25 cellular contexts compared by ENCODE assay signal in the genomic region with DNA sequence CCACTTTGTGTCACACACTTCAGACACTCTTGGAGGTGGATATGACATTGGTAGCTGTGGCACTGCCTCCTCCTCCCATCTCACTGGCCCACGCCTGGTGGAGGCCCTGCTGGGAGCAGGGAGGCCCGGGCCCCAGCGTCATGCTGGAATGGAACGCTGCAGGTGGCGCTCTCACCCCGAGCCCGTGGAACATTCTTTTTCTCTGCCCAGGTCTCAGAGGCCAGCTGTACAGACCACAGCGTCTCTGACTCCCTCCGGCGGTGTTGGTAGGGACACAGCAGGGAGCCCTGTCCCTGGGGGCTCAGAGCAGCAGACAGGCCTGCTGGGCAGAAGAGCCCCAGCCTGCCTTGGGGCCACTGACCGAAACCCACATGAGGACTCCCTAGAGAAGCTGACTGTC.
"Had no signal": no experiment of that assay in that cellular context is flagged by ENCODE, and none has a peak within 500 bp of the region (broad histone marks: within the 10 kb centered on the region; RNA-seq: fewer than 3 reads in every experiment).

No MANE protein-coding gene starts in this region.

- H3K4me1 Mint-ChIP-seq: activated naive CD8-positive, alpha-beta T cell treated with anti-CD3 and anti-CD28 coated beads, Interleukin-2, amount 50 U/mL, for 24 hours had no signal

- ATAC-seq: activated CD8-positive, alpha-beta memory T cell treated with anti-CD3 and anti-CD28 coated beads, Interleukin-2, amount 10 ng/mL, durations not matched to agents 7 days and 5 days; activated naive CD8-positive, alpha-beta T cell treated with anti-CD3 and anti-CD28 coated beads, Interleukin-2, amount 50 U/mL, for 24 hours; body of pancreas; left lobe of liver; lower lobe of right lung; mucosa of descending colon; stimulated activated naive CD8-positive, alpha-beta T cell treated with anti-CD3 and anti-CD28 coated beads, Interleukin-15, Interleukin-2, amounts not matched to agents 100 U/mL and 50 U/mL, for 24 hours; upper lobe of right lung; WTC11 had no signal

- DNase-seq: activated CD4-positive, alpha-beta memory T cell treated with anti-CD3 and anti-CD28 coated beads for 36 hours; activated CD4-positive, alpha-beta T cell treated with anti-CD3 and anti-CD28 coated beads for 4 hours; activated CD8-positive, alpha-beta memory T cell treated with anti-CD3 and anti-CD28 coated beads, Interleukin-2, amount 10 ng/mL, durations not matched to agents 7 days and 5 days; activated gamma-delta T cell; activated naive CD4-positive, alpha-beta T cell treated with anti-CD3 and anti-CD28 coated beads, Interleukin-2, amount 50 U/mL, for 16 hours; activated naive CD8-positive, alpha-beta T cell treated with anti-CD3 and anti-CD28 coated beads, Interleukin-2, amount 50 U/mL, for 24 hours; activated T-cell treated with anti-CD3 and anti-CD28 coated beads for 4 hours; body of pancreas; effector CD4-positive, alpha-beta T cell; erythroblast; foreskin fibroblast; immature natural killer cell; lower lobe of right lung; mesendoderm; sigmoid colon; stimulated activated CD4-positive, alpha-beta T cell treated with anti-CD3 and anti-CD28 coated beads, Interleukin-4, amount 100 ng/mL, for 24 hours; stimulated activated naive CD8-positive, alpha-beta T cell treated with anti-CD3 and anti-CD28 coated beads, Interleukin-15, Interleukin-2, amounts not matched to agents 100 U/mL and 50 U/mL, for 24 hours; T1000; thyroid gland; upper lobe of right lung had no signal

- H3K27ac Mint-ChIP-seq: activated CD4-positive, alpha-beta memory T cell treated with anti-CD3 and anti-CD28 coated beads for 36 hours; activated CD8-positive, alpha-beta memory T cell treated with anti-CD3 and anti-CD28 coated beads, Interleukin-2, amount 10 ng/mL, durations not matched to agents 7 days and 5 days; activated naive CD8-positive, alpha-beta T cell treated with anti-CD3 and anti-CD28 coated beads, Interleukin-2, amount 50 U/mL, for 24 hours; immature natural killer cell; T-helper 1 cell treated with Interleukin-12 subunit alpha and Interleukin-12 subunit beta and Interleukin-4 antibody, amounts not matched to agents 30 μg/mL and 1 μg/mL, for 36 hours; WTC11 had no signal

- H3K9me3 Mint-ChIP-seq: activated CD4-positive, alpha-beta memory T cell treated with anti-CD3 and anti-CD28 coated beads for 36 hours; activated naive CD8-positive, alpha-beta T cell treated with anti-CD3 and anti-CD28 coated beads, Interleukin-2, amount 50 U/mL, for 24 hours; dendritic cell treated with granulocyte-macrophage colony-stimulating factor and Interleukin-4, amounts not matched to agents 40 ng/mL and 50 ng/mL, for 4 days; immature natural killer cell; T-helper 1 cell treated with Interleukin-12 subunit alpha and Interleukin-12 subunit beta and Interleukin-4 antibody, amounts not matched to agents 30 μg/mL and 1 μg/mL, for 36 hours; WTC11 had no signal

- H3K4me3 Mint-ChIP-seq: activated CD4-positive, alpha-beta memory T cell treated with anti-CD3 and anti-CD28 coated beads for 36 hours; activated CD8-positive, alpha-beta memory T cell treated with anti-CD3 and anti-CD28 coated beads, Interleukin-2, amount 10 ng/mL, durations not matched to agents 7 days and 5 days; activated naive CD8-positive, alpha-beta T cell treated with anti-CD3 and anti-CD28 coated beads, Interleukin-2, amount 50 U/mL, for 24 hours; dendritic cell treated with granulocyte-macrophage colony-stimulating factor and Interleukin-4, amounts not matched to agents 40 ng/mL and 50 ng/mL, for 4 days; immature natural killer cell; T-helper 1 cell treated with Interleukin-12 subunit alpha and Interleukin-12 subunit beta and Interleukin-4 antibody, amounts not matched to agents 30 μg/mL and 1 μg/mL, for 36 hours; WTC11 had no signal

- H3K27me3 Mint-ChIP-seq: activated CD4-positive, alpha-beta memory T cell treated with anti-CD3 and anti-CD28 coated beads for 36 hours; activated CD8-positive, alpha-beta memory T cell treated with anti-CD3 and anti-CD28 coated beads, Interleukin-2, amount 10 ng/mL, durations not matched to agents 7 days and 5 days; activated naive CD8-positive, alpha-beta T cell treated with anti-CD3 and anti-CD28 coated beads, Interleukin-2, amount 50 U/mL, for 24 hours; dendritic cell treated with granulocyte-macrophage colony-stimulating factor and Interleukin-4, amounts not matched to agents 40 ng/mL and 50 ng/mL, for 4 days had no signal
